Comparison of ENCODE assay signal across 23 cellular contexts in the genomic region with DNA sequence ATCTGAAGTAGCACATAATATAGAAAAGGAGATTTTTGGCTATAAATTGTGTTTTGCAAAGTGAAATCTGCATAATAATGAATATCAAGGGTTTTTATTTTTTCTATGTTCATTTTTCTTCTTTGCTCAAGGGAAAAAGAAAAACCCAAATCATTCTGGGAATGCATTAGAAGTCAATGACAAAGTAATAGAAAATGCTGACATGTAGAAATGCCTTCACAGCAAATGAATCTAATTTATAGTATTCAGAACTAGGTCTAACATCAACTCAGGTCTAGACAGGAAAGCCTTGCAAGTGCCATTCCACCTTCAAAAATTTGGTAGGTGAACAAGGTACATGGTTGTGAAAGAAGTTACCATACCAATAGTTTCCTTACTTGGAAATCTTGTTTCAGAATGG.
"Had no signal": no experiment of that assay in that cellular context is flagged by ENCODE, and none has a peak within 500 bp of the region (broad histone marks: within the 10 kb centered on the region; RNA-seq: fewer than 3 reads in every experiment).

No MANE protein-coding gene starts in this region.

- H3K36me3 ChIP-seq: esophagus muscularis mucosa, gastroesophageal sphincter, heart right ventricle, left lung, lower lobe of right lung had no signal

- H3K27me3 ChIP-seq: dorsolateral prefrontal cortex, esophagus muscularis mucosa, foreskin keratinocyte, gastroesophageal sphincter, heart right ventricle, left lung had no signal

- ATAC-seq: foreskin keratinocyte, gastroesophageal sphincter, heart right ventricle, left cardiac atrium, left lung, left ventricle myocardium superior, lower lobe of right lung, mucosa of descending colon had no signal

- H3K27ac ChIP-seq: coronary artery, dorsolateral prefrontal cortex, esophagus muscularis mucosa, foreskin keratinocyte, gastroesophageal sphincter, heart right ventricle, left lung, lower lobe of right lung had no signal

- H3K4me3 ChIP-seq: coronary artery, dorsolateral prefrontal cortex, esophagus muscularis mucosa, gastroesophageal sphincter, heart right ventricle, left lung, lower lobe of right lung, mucosa of descending colon had no signal

- DNase-seq: dermis blood vessel endothelial cell; dorsolateral prefrontal cortex; effector CD4-positive, alpha-beta T cell; effector memory CD4-positive, alpha-beta T cell; head of caudate nucleus; heart right ventricle; hippocampal formation; left cardiac atrium; left lung; left ventricle myocardium superior; lower lobe of right lung; mesenchymal stem cell; mucosa of descending colon; naive B cell had no signal

- H3K4me1 ChIP-seq: esophagus muscularis mucosa, foreskin keratinocyte, gastroesophageal sphincter, heart right ventricle, left lung, lower lobe of right lung had no signal

- FAIRE-seq: colon, endothelial cell of umbilical vein, frontal cortex, islet of Langerhans, keratinocyte had no signal

- H3K9me3 ChIP-seq: esophagus muscularis mucosa, heart right ventricle, lower lobe of right lung had no signal
